ENCODE assay signal across 1 cellular context in the genomic region with DNA sequence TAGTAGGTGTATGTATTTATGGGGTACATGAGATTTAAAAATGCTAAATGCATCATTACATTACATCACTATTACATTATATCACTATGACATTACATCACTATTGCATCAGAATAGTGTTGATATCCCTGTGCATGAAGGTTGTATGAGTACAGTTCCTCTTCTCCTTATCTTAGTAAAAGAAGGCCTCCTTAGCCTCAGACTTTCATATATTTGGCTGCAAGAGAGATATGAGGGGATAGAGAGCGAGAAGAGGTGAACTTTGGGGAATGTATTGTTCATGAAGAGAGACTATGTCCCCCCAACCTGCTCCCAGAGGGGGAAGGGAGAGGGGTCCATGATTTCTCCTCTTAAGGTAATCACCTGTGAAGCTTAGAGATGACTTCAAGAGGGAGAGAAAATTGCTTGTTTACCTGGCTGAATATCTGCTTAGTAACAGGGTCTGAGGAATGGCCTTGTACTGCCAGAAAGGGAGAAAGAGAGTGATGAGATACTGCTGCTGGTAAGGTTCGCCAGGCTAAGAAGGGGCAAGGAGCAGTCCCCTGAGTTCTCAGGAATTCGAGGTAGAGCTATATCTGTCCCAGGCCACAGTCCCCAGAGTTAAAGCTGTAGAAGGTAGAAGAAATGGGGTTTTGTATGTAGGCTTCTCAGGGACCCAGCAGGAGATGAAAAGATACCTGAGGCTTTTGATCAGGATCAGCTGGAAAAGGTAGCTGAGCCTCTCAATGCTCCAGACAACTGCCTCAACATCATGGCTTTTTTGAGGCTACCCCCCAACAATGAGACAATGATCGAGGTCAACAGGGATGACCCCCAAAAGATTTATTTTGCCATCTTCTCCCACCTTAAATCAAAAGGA.
TF ChIP-seq lines count a peak whose summit lies in the region.

No MANE protein-coding gene starts in this region.

TF ChIP-seq in K562, 482 proteins besides CTCF, POLR2A, EP300 and RAD21 (continued from another document and continues in another):
- TF ChIP-seq CHD7 (IDR thresholded peaks at IDR 0.05; ENCODE audit: low read depth, low read length) (no peak), CREB1 (IDR thresholded peaks at IDR 0.05) (peak; percentile 77), CREB1 (CRISPR knock-in tag; IDR thresholded peaks at IDR 0.05) (peak; percentile 70), KLF16 (IDR thresholded peaks at IDR 0.05) (no peak), RREB1 (CRISPR knock-in tag; IDR thresholded peaks at IDR 0.05) (0 out of 2 replicates have a peak, but pooled peaks have one; percentile 52), ZBTB49 (CRISPR knock-in tag; IDR thresholded peaks at IDR 0.05; ENCODE audit: borderline replicate concordance) (0 out of 2 replicates have a peak, but pooled peaks have one; percentile 35), POLR2AphosphoS2 (IDR thresholded peaks at IDR 0.05; ENCODE audit: low read length) (no peak; the same call in 1 of the 2 replicates), ARID2 (IDR thresholded peaks at IDR 0.05) (no peak), FIP1L1 (IDR thresholded peaks at IDR 0.05; ENCODE audit: low read depth, low read length, poor library complexity, severe bottlenecking) (no peak), ZKSCAN8 (CRISPR knock-in tag; IDR thresholded peaks at IDR 0.05) (no peak; the same call in 1 of the 2 replicates), ZNF282 (CRISPR knock-in tag; IDR thresholded peaks at IDR 0.05) (no peak), BHLHE40 (IDR thresholded peaks at IDR 0.05; ENCODE audit: low read length) (no peak), E2F1 (CRISPR knock-in tag; IDR thresholded peaks at IDR 0.05) (no peak), ZZZ3 (IDR thresholded peaks at IDR 0.05) (no peak), ADNP (tag; IDR thresholded peaks at IDR 0.05) (no peak), ZNF696 (CRISPR knock-in tag; conservative IDR thresholded peaks at IDR 0.05) (no peak), NR4A1 (CRISPR knock-in tag; IDR thresholded peaks at IDR 0.05) (no peak), NR4A1 (tag; IDR thresholded peaks at IDR 0.05) (peak; percentile 86; the same call in 1 of the 2 replicates), GATAD2B (IDR thresholded peaks at IDR 0.05; ENCODE audit: borderline replicate concordance) (no peak)
- TF ChIP-seq, protein P1, sequence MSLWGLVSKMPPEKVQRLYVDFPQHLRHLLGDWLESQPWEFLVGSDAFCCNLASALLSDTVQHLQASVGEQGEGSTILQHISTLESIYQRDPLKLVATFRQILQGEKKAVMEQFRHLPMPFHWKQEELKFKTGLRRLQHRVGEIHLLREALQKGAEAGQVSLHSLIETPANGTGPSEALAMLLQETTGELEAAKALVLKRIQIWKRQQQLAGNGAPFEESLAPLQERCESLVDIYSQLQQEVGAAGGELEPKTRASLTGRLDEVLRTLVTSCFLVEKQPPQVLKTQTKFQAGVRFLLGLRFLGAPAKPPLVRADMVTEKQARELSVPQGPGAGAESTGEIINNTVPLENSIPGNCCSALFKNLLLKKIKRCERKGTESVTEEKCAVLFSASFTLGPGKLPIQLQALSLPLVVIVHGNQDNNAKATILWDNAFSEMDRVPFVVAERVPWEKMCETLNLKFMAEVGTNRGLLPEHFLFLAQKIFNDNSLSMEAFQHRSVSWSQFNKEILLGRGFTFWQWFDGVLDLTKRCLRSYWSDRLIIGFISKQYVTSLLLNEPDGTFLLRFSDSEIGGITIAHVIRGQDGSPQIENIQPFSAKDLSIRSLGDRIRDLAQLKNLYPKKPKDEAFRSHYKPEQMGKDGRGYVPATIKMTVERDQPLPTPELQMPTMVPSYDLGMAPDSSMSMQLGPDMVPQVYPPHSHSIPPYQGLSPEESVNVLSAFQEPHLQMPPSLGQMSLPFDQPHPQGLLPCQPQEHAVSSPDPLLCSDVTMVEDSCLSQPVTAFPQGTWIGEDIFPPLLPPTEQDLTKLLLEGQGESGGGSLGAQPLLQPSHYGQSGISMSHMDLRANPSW (CRISPR knock-in tag; IDR thresholded peaks at IDR 0.05), result no peak
- TF ChIP-seq, protein P2, sequence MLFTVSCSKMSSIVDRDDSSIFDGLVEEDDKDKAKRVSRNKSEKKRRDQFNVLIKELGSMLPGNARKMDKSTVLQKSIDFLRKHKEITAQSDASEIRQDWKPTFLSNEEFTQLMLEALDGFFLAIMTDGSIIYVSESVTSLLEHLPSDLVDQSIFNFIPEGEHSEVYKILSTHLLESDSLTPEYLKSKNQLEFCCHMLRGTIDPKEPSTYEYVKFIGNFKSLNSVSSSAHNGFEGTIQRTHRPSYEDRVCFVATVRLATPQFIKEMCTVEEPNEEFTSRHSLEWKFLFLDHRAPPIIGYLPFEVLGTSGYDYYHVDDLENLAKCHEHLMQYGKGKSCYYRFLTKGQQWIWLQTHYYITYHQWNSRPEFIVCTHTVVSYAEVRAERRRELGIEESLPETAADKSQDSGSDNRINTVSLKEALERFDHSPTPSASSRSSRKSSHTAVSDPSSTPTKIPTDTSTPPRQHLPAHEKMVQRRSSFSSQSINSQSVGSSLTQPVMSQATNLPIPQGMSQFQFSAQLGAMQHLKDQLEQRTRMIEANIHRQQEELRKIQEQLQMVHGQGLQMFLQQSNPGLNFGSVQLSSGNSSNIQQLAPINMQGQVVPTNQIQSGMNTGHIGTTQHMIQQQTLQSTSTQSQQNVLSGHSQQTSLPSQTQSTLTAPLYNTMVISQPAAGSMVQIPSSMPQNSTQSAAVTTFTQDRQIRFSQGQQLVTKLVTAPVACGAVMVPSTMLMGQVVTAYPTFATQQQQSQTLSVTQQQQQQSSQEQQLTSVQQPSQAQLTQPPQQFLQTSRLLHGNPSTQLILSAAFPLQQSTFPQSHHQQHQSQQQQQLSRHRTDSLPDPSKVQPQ (CRISPR knock-in tag; IDR thresholded peaks at IDR 0.05; ENCODE audit: borderline replicate concordance), result no peak
